17 cellular contexts compared by ENCODE assay signal in the genomic region with DNA sequence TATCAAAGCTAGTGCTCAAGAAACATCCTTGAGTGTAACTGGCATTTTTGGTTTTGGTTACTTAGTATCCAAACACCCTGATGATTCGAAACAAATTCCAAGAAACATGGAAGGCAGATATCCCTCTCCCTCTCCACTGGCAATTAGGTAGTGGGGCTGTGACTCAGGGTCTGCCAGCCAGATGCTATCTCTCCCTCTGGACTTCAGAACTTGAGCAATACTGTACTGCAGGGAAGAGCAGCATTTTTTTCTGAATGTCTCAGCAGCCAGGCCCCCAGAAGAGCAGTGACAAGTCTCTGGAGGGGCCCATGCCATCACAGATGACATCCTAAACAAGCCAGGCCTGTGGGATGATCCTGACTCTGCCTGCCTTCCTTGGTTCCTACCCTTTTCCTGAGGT.
"Had no signal": no experiment of that assay in that cellular context is flagged by ENCODE, and none has a peak within 500 bp of the region (broad histone marks: within the 10 kb centered on the region; RNA-seq: fewer than 3 reads in every experiment).

No MANE protein-coding gene starts in this region.

- H3K27ac ChIP-seq: brain microvascular endothelial cell, left ventricle myocardium inferior, parathyroid adenoma had no signal

- DNase-seq: activated CD4-positive, alpha-beta T cell treated with anti-CD3 and anti-CD28 coated beads for 4 hours; activated CD8-positive, alpha-beta T cell treated with anti-CD3 and anti-CD28 coated beads for 36 hours; activated effector memory CD4-positive, alpha-beta T cell treated with Interleukin-2 at 50 U/mL for 16 hours; activated T-cell treated with anti-CD3 and anti-CD28 coated beads, Interleukin-2, amount 50 U/mL, for 4 hours; brain microvascular endothelial cell; cortex of kidney; effector CD8-positive, alpha-beta T cell; kidney; left ventricle myocardium inferior; mucosa of descending colon; naive thymus-derived CD4-positive, alpha-beta T cell; retina; stimulated activated CD4-positive, alpha-beta T cell treated with anti-CD3 and anti-CD28 coated beads, Interleukin-2, amount 100 ng/mL, for 48 hours had no signal

- H3K9me3 ChIP-seq: left ventricle myocardium inferior, mucosa of descending colon had no signal

- H3K4me1 ChIP-seq: left ventricle myocardium inferior, parathyroid adenoma had no signal

- H3K9ac ChIP-seq: parathyroid adenoma had no signal

- H2AFZ ChIP-seq: parathyroid adenoma had no signal

- ATAC-seq: activated CD8-positive, alpha-beta T cell treated with anti-CD3 and anti-CD28 coated beads for 36 hours; activated naive CD4-positive, alpha-beta T cell treated with anti-CD3 and anti-CD28 coated beads, Interleukin-2, amount 50 U/mL, for 72 hours; activated T-cell treated with anti-CD3 and anti-CD28 coated beads, Interleukin-2, amount 50 U/mL, for 4 hours; mucosa of descending colon; naive thymus-derived CD4-positive, alpha-beta T cell; stimulated activated memory B cell treated with anti-CD40 and anti-IgM and Interleukin-4, amounts not matched to agents 10 μg/mL and 1 μg/mL and 100 μg/mL, for 72 hours; WTC11 had no signal

- H3K36me3 ChIP-seq: brain microvascular endothelial cell, left ventricle myocardium inferior had no signal

- H3K27me3 ChIP-seq: brain microvascular endothelial cell had no signal

- H3K4me3 ChIP-seq: left ventricle myocardium inferior, mucosa of descending colon had no signal
